Comparison of ENCODE assay signal across 13 cellular contexts in the genomic region with DNA sequence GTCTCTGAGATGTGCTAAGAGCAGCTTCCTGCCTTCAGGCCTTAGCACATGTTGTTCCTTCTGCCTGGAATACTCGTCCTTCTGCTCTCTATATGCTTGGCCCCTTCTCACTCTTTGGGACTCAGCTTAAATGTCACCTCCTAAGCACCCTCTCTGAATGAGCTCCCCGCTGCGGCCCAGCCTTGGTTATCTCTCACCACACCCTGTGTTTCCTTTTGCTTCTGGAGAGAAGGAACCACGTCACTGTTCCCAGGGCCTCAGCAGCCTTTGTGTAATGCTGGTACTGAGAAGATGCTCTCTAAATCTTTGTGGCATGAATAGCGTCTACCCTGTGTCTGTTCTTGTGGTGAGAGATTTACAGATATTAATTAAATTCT. TPM values are rescaled to one million over a fixed set of nuclear protein-coding genes. Genes with fewer than 3 reads are reported as not detected.
DNase-seq lines count a peak whose midpoint lies in the region; ATAC-seq, FAIRE-seq and TF ChIP-seq lines count a peak whose summit lies in the region.
"Had no signal": no experiment of that assay in that cellular context is flagged by ENCODE, and none has a peak within 500 bp of the region (broad histone marks: within the 10 kb centered on the region; RNA-seq: fewer than 3 reads in every experiment).

No MANE protein-coding gene starts in this region.

- H2AFZ ChIP-seq in HepG2 (ENCODE audit: low read length) = no peak overlapping the region

- no peak for DNase-seq in activated naive CD4-positive, alpha-beta T cell treated with anti-CD3 and anti-CD28 coated beads, Interleukin-2, amount 10 ng/mL, durations not matched to agents 7 days and 5 days
- DNase-seq in activated naive CD4-positive, alpha-beta T cell treated with anti-CD3 and anti-CD28 coated beads for 36 hours = no peak
- no peak for DNase-seq in activated T-helper 1 cell treated with anti-CD3 and anti-CD28 coated beads, Interleukin-12 subunit alpha, Interleukin-12 subunit beta, Interleukin-2, Interleukin-4 antibody, amounts not matched to agents 30 ng/mL and 10 ng/mL and 1 ng/mL, durations not matched to agents 14 hours and 24 hours and 36 hours (ENCODE audit: low spot score)
- DNase-seq in HepG2 (ENCODE audit: low spot score) (no peak), type B pancreatic cell (ENCODE audit: extremely low spot score, unreplicated experiment) (no peak), NK-92 (lab: John Stamatoyannopoulos, UW; ENCODE audit: unreplicated experiment) (no peak), COR-L47 (lab: John Stamatoyannopoulos, UW) (no peak), NCI-H524 (lab: John Stamatoyannopoulos, UW) (no peak)
- DNase-seq: DMS153, mammary epithelial cell, NCI-H1694 treated with DMSO at 0.1 percent for 48 hours, NCI-H748 treated with DMSO at 0.1 percent for 48 hours, transverse colon had no signal

- no peak for TF ChIP-seq POLR2A in HepG2 (IDR thresholded peaks at IDR 0.05; ENCODE audit: insufficient read depth in 1 of 2, low read depth in 2 of 2, low read length in 2 of 2)

- 98% methylated on average over 5 of the region's 5 CpGs for WGBS in HepG2 (ENCODE audit: low lambda C conversion rate)

- peaks cover 12% of the 10 kb centered on the region for H3K36me3 Mint-ChIP-seq in activated naive CD4-positive, alpha-beta T cell treated with anti-CD3 and anti-CD28 coated beads, Interleukin-2, amount 10 ng/mL, durations not matched to agents 7 days and 5 days
- peaks cover 11% of the 10 kb centered on the region for H3K36me3 Mint-ChIP-seq in activated naive CD4-positive, alpha-beta T cell treated with anti-CD3 and anti-CD28 coated beads for 36 hours (ENCODE audit: low read depth)
- peaks cover 24% of the 10 kb centered on the region for H3K36me3 Mint-ChIP-seq in activated T-helper 1 cell treated with anti-CD3 and anti-CD28 coated beads, Interleukin-12 subunit alpha, Interleukin-12 subunit beta, Interleukin-2, Interleukin-4 antibody, amounts not matched to agents 30 ng/mL and 10 ng/mL and 1 ng/mL, durations not matched to agents 14 hours and 24 hours and 36 hours (ENCODE audit: low read depth)
- peaks cover 5% of the 10 kb centered on the region for H3K36me3 Mint-ChIP-seq in type B pancreatic cell

- intact Hi-C loops in activated naive CD4-positive, alpha-beta T cell treated with anti-CD3 and anti-CD28 coated beads for 36 hours (cut with micrococcal nuclease) = loop anchor here (10.0 kb wide), 2 partner anchors 840 kb away; a partner anchor contains a TSS
- intact Hi-C loops in activated T-helper 1 cell treated with anti-CD3 and anti-CD28 coated beads, Interleukin-12 subunit alpha, Interleukin-12 subunit beta, Interleukin-2, Interleukin-4 antibody, amounts not matched to agents 30 ng/mL and 10 ng/mL and 1 ng/mL, durations not matched to agents 14 hours and 24 hours and 36 hours (cut with micrococcal nuclease) = loop anchor here (10.0 kb wide), 2 partner anchors 830 to 1170 kb away; a partner anchor contains a TSS
- intact Hi-C loops in HepG2 (cut with micrococcal nuclease; ENCODE audit: unreplicated experiment) = loop anchor here (10.0 kb wide), 1 partner anchor 270 kb away; no protein-coding TSS in a partner anchor

- in situ Hi-C loops in HepG2 (cut with HindIII; ENCODE audit: extremely low pct_ligation_motif_present, low pct_unique_long_range_greater_than_20kb) = loop anchor here (25.0 kb wide), 1 partner anchor 268 kb away; a partner anchor contains a TSS

- BruUV-seq in HepG2 (replicated peaks; lab: Mats Ljungman, UMichigan) = no TSS peak

- CTCF ChIA-PET in activated naive CD4-positive, alpha-beta T cell treated with anti-CD3 and anti-CD28 coated beads, Interleukin-2, amount 10 ng/mL, durations not matched to agents 7 days and 5 days (lab: Charles Lee) = no interaction called here
- CTCF ChIA-PET in activated naive CD4-positive, alpha-beta T cell treated with anti-CD3 and anti-CD28 coated beads for 36 hours (lab: Charles Lee) = no interaction called here
- CTCF ChIA-PET in HepG2 (lab: Yijun Ruan, JAX; ENCODE audit: low intra/inter-chr PET ratio, low total read pairs) = no interaction called here

- ATAC-seq in HepG2 = no peak

- H3K4me3 Mint-ChIP-seq in activated naive CD4-positive, alpha-beta T cell treated with anti-CD3 and anti-CD28 coated beads, Interleukin-2, amount 10 ng/mL, durations not matched to agents 7 days and 5 days = peak overlapping the region; percentile 89
- H3K4me3 Mint-ChIP-seq in activated naive CD4-positive, alpha-beta T cell treated with anti-CD3 and anti-CD28 coated beads for 36 hours = no peak overlapping the region
- H3K4me3 Mint-ChIP-seq in activated T-helper 1 cell treated with anti-CD3 and anti-CD28 coated beads, Interleukin-12 subunit alpha, Interleukin-12 subunit beta, Interleukin-2, Interleukin-4 antibody, amounts not matched to agents 30 ng/mL and 10 ng/mL and 1 ng/mL, durations not matched to agents 14 hours and 24 hours and 36 hours = peak overlapping the region; percentile 90
- H3K4me3 Mint-ChIP-seq in type B pancreatic cell = peak overlapping the region; percentile 75

- no peak overlapping the region for H3K27ac Mint-ChIP-seq in activated naive CD4-positive, alpha-beta T cell treated with anti-CD3 and anti-CD28 coated beads, Interleukin-2, amount 10 ng/mL, durations not matched to agents 7 days and 5 days
- no peak overlapping the region for H3K27ac Mint-ChIP-seq in activated naive CD4-positive, alpha-beta T cell treated with anti-CD3 and anti-CD28 coated beads for 36 hours
- H3K27ac Mint-ChIP-seq in activated T-helper 1 cell treated with anti-CD3 and anti-CD28 coated beads, Interleukin-12 subunit alpha, Interleukin-12 subunit beta, Interleukin-2, Interleukin-4 antibody, amounts not matched to agents 30 ng/mL and 10 ng/mL and 1 ng/mL, durations not matched to agents 14 hours and 24 hours and 36 hours = peak overlapping the region; percentile 73
- no peak overlapping the region for H3K27ac Mint-ChIP-seq in type B pancreatic cell

- H3K4me1 Mint-ChIP-seq in activated naive CD4-positive, alpha-beta T cell treated with anti-CD3 and anti-CD28 coated beads, Interleukin-2, amount 10 ng/mL, durations not matched to agents 7 days and 5 days = peaks cover 40% of the 10 kb centered on the region
- H3K4me1 Mint-ChIP-seq in activated naive CD4-positive, alpha-beta T cell treated with anti-CD3 and anti-CD28 coated beads for 36 hours (ENCODE audit: low read depth) = peaks cover 24% of the 10 kb centered on the region
- peaks cover 43% of the 10 kb centered on the region for H3K4me1 Mint-ChIP-seq in activated T-helper 1 cell treated with anti-CD3 and anti-CD28 coated beads, Interleukin-12 subunit alpha, Interleukin-12 subunit beta, Interleukin-2, Interleukin-4 antibody, amounts not matched to agents 30 ng/mL and 10 ng/mL and 1 ng/mL, durations not matched to agents 14 hours and 24 hours and 36 hours (ENCODE audit: low read depth)
- peaks cover 28% of the 10 kb centered on the region for H3K4me1 Mint-ChIP-seq in type B pancreatic cell (ENCODE audit: unreplicated experiment)

- POLR2A ChIA-PET in HepG2 (lab: Yijun Ruan, JAX) = interaction anchor here (1.2 to 3.5 kb wide), 3 partner anchors 7 to 96 kb away, joined by 4 to 24 read pairs (median 4); a partner anchor contains a TSS

- peak overlapping the region; percentile 68 for H3K27ac ChIP-seq in HepG2 (ENCODE audit: extremely low read length, insufficient read depth, low read length)

- no peaks in the 10 kb centered on the region for H4K20me1 ChIP-seq in HepG2 (ENCODE audit: insufficient read depth, low read length)

- H3K9me3 ChIP-seq in HepG2 (ENCODE audit: low read length) = no peaks in the 10 kb centered on the region
- H3K9me3 ChIP-seq: transverse colon had no signal

- H3K4me1 ChIP-seq in HepG2 (ENCODE audit: insufficient read depth, low read length) = peaks cover 65% of the 10 kb centered on the region

- peak overlapping the region; percentile 20 for H3K9ac ChIP-seq in HepG2 (ENCODE audit: insufficient read depth, low read depth, low read length)

- FAIRE-seq in HepG2 (lab: Jason Lieb, UNC) = no peak

- H3K79me2 ChIP-seq in HepG2 (ENCODE audit: insufficient read depth, low read length) = peaks cover 24% of the 10 kb centered on the region

- no peak for TF ChIP-seq EP300 in HepG2 (IDR thresholded peaks at IDR 0.05; ENCODE audit: low read depth in 2 of 2, low read length in 2 of 2)
- no peak for TF ChIP-seq EP300 in HepG2 (CRISPR knock-in tag; IDR thresholded peaks at IDR 0.05; ENCODE audit: borderline replicate concordance)

- TF ChIP-seq CTCF in HepG2 (CRISPR knock-in tag; IDR thresholded peaks at IDR 0.05) (no peak), type B pancreatic cell (conservative IDR thresholded peaks at IDR 0.05) (no peak)

- H3K4me3 ChIP-seq in HepG2 (replicated peaks in 1 of 3; ENCODE audit: insufficient read depth in 1 of 3, low read depth in 2 of 3, low read length in 3 of 3) = peak overlapping the region in 1 of 3 experiments; percentile 88; a peak in 2 of 6 replicates
- H3K4me3 ChIP-seq: transverse colon had no signal

- H3K36me3 ChIP-seq in HepG2 (replicated peaks in 1 of 2; ENCODE audit: control insufficient read depth in 1 of 2, insufficient read depth in 2 of 2, low read length in 2 of 2) = peaks cover 5% of the 10 kb centered on the region in 2 experiments; a peak in 4 of 5 replicates
- H3K36me3 ChIP-seq: transverse colon had no signal

- peak overlapping the region; percentile 85 for H3K4me2 ChIP-seq in HepG2 (ENCODE audit: low read depth, low read length)

- H3K27me3 Mint-ChIP-seq in activated naive CD4-positive, alpha-beta T cell treated with anti-CD3 and anti-CD28 coated beads, Interleukin-2, amount 10 ng/mL, durations not matched to agents 7 days and 5 days = peaks cover 13% of the 10 kb centered on the region
- H3K27me3 Mint-ChIP-seq in activated naive CD4-positive, alpha-beta T cell treated with anti-CD3 and anti-CD28 coated beads for 36 hours (ENCODE audit: low read depth) = no peaks in the 10 kb centered on the region
- peaks cover 7% of the 10 kb centered on the region for H3K27me3 Mint-ChIP-seq in activated T-helper 1 cell treated with anti-CD3 and anti-CD28 coated beads, Interleukin-12 subunit alpha, Interleukin-12 subunit beta, Interleukin-2, Interleukin-4 antibody, amounts not matched to agents 30 ng/mL and 10 ng/mL and 1 ng/mL, durations not matched to agents 14 hours and 24 hours and 36 hours (ENCODE audit: insufficient read depth)
- H3K27me3 Mint-ChIP-seq in type B pancreatic cell = peaks cover 3% of the 10 kb centered on the region

- no peaks in the 10 kb centered on the region; a peak in 1 of 5 replicates for H3K27me3 ChIP-seq in HepG2 (ENCODE audit: control insufficient read depth in 1 of 2, insufficient read depth in 2 of 2, low read length in 2 of 2)
- H3K27me3 ChIP-seq: transverse colon had no signal

- TF ChIP-seq RAD21 in HepG2 (CRISPR knock-in tag; IDR thresholded peaks at IDR 0.05) = no peak

- H3K9me3 Mint-ChIP-seq in activated naive CD4-positive, alpha-beta T cell treated with anti-CD3 and anti-CD28 coated beads, Interleukin-2, amount 10 ng/mL, durations not matched to agents 7 days and 5 days = no peaks in the 10 kb centered on the region
- no peaks in the 10 kb centered on the region for H3K9me3 Mint-ChIP-seq in activated naive CD4-positive, alpha-beta T cell treated with anti-CD3 and anti-CD28 coated beads for 36 hours
- H3K9me3 Mint-ChIP-seq in activated T-helper 1 cell treated with anti-CD3 and anti-CD28 coated beads, Interleukin-12 subunit alpha, Interleukin-12 subunit beta, Interleukin-2, Interleukin-4 antibody, amounts not matched to agents 30 ng/mL and 10 ng/mL and 1 ng/mL, durations not matched to agents 14 hours and 24 hours and 36 hours = no peaks in the 10 kb centered on the region
- no peaks in the 10 kb centered on the region for H3K9me3 Mint-ChIP-seq in type B pancreatic cell

RNA-seq across cellular contexts. Expression of a gene that starts 2.2 kb away (rescaled TPM):
- total RNA-seq in activated naive CD4-positive, alpha-beta T cell treated with anti-CD3 and anti-CD28 coated beads for 36 hours = 10 to 100 TPM; 53.4 to 55.8 TPM
- total RNA-seq in activated T-helper 1 cell treated with anti-CD3 and anti-CD28 coated beads, Interleukin-12 subunit alpha, Interleukin-12 subunit beta, Interleukin-2, Interleukin-4 antibody, amounts not matched to agents 30 ng/mL and 10 ng/mL and 1 ng/mL, durations not matched to agents 14 hours and 24 hours and 36 hours = 78.8 and 81.4 TPM in 2 replicates
- total RNA-seq in HepG2 (2016; rRNA removed; fragmentation: Illumina TruSeq; extraction: Trizol) (75.0 and 94.1 TPM in 2 replicates), type B pancreatic cell (ENCODE audit: low replicate concordance) (24.6 and 25.8 TPM in 2 replicates)
- 27.3 and 29.8 TPM in 2 replicates for total RNA-seq in HepG2 (2016; cell fraction: cytosol; rRNA removed; fragmentation: Illumina TruSeq; extraction: Trizol; ENCODE audit: low read depth)
- 73.4 and 102 TPM in 2 replicates for total RNA-seq in HepG2 (2016; cell fraction: insoluble cytoplasmic fraction; rRNA removed; fragmentation: Illumina TruSeq; extraction: Trizol)
- 34.1 and 35.6 TPM in 2 replicates for total RNA-seq in HepG2 (2016; cell fraction: membrane; rRNA removed; fragmentation: Illumina TruSeq; extraction: Trizol)
- total RNA-seq in HepG2 (2016; cell fraction: nucleus; rRNA removed; fragmentation: Illumina TruSeq; extraction: Trizol) = 43.8 and 46.1 TPM in 2 replicates
- polyA plus RNA-seq in HepG2 (2011; rRNA removed) = 36.6 and 52.3 TPM in 2 replicates
- 38.0 and 43.2 TPM in 2 replicates for polyA plus RNA-seq in HepG2 (2011; cell fraction: cytosol; rRNA removed)
- 56.1 and 84.1 TPM in 2 replicates for polyA plus RNA-seq in HepG2 (2011; cell fraction: nucleus; rRNA removed)
- 47.4 and 51.9 TPM in 2 replicates for polyA plus RNA-seq in HepG2 (2012)
- 29.3 and 29.7 TPM in 2 replicates for polyA plus RNA-seq in HepG2 (2016; cell fraction: cytosol; fragmentation: Illumina TruSeq; extraction: Trizol; ENCODE audit: low read depth)
- 90.8 and 98.1 TPM in 2 replicates for polyA plus RNA-seq in HepG2 (2016; cell fraction: insoluble cytoplasmic fraction; fragmentation: Illumina TruSeq; extraction: Trizol; ENCODE audit: low read depth)
- polyA plus RNA-seq in HepG2 (2016; cell fraction: membrane; fragmentation: Illumina TruSeq; extraction: Trizol; ENCODE audit: low read depth) = 27.0 and 31.7 TPM in 2 replicates
- 51.2 and 62.5 TPM in 2 replicates for polyA plus RNA-seq in HepG2 (2016; cell fraction: nucleus; fragmentation: Illumina TruSeq; extraction: Trizol; ENCODE audit: insufficient read depth, low read depth)
- polyA minus RNA-seq in HepG2 (2011; rRNA and poly(A)+ RNA removed; ENCODE audit: low replicate concordance) = 32.6 and 139 TPM in 2 replicates
- polyA minus RNA-seq in HepG2 (2011; cell fraction: cytosol; rRNA and poly(A)+ RNA removed) = 38.0 and 39.1 TPM in 2 replicates
- 33.9 and 43.5 TPM in 2 replicates for polyA minus RNA-seq in HepG2 (2011; cell fraction: nucleus; rRNA and poly(A)+ RNA removed)
